Comparison of ENCODE assay signal across 29 cellular contexts in the genomic region with DNA sequence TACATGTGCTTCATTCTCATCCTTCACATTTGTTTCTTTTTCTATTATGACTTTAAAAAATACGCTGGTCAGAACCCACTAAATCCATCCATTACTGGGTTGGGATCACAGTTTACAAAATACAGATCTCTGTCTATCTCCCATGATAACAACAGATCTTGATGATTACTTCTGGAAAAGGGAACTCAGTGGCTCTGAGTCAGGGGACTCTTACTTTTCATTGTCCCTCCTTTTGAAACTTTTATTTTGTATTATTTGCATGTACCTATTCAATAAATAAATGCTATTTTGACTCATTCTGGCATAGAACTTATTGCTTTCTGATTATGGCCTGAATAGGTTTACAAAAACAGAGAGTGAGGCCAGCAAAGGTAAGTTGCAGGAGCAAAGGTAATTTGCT.
"Had no signal": no experiment of that assay in that cellular context is flagged by ENCODE, and none has a peak within 500 bp of the region (broad histone marks: within the 10 kb centered on the region; RNA-seq: fewer than 3 reads in every experiment).

No MANE protein-coding gene starts in this region.

- H3K4me1 Mint-ChIP-seq: mesothelial cell of epicardium; nephron progenitor cell; stimulated activated naive B cell treated with anti-CD40 and anti-IgM and Interleukin-4, amounts not matched to agents 10 μg/mL and 1 μg/mL and 100 μg/mL, for 72 hours had no signal

- H3K27ac ChIP-seq: epithelial cell of prostate, gastrocnemius medialis, prostate gland, right atrium auricular region, thoracic aorta, transverse colon, upper lobe of right lung, uterus had no signal

- H3K27ac Mint-ChIP-seq: endodermal cell; mesothelial cell of epicardium; naive B cell; nephron progenitor cell; stimulated activated naive B cell treated with anti-CD40 and anti-IgM and Interleukin-4, amounts not matched to agents 10 μg/mL and 1 μg/mL and 100 μg/mL, for 72 hours had no signal

- H3K36me3 ChIP-seq: gastrocnemius medialis, prostate gland, right atrium auricular region, thoracic aorta, transverse colon, upper lobe of right lung, uterus had no signal

- H3K4me2 ChIP-seq: smooth muscle cell had no signal

- ATAC-seq: esophagus mucosa; gastrocnemius medialis; left lobe of liver; sciatic nerve; stimulated activated naive B cell treated with anti-CD40 and anti-IgM and Interleukin-4, amounts not matched to agents 10 μg/mL and 1 μg/mL and 100 μg/mL, for 72 hours; upper lobe of right lung had no signal

- H3K36me3 Mint-ChIP-seq: mesothelial cell of epicardium; naive B cell; stimulated activated naive B cell treated with anti-CD40 and anti-IgM and Interleukin-4, amounts not matched to agents 10 μg/mL and 1 μg/mL and 100 μg/mL, for 72 hours had no signal

- H3K4me3 Mint-ChIP-seq: endodermal cell; mesothelial cell of epicardium; naive B cell; nephron progenitor cell; stimulated activated naive B cell treated with anti-CD40 and anti-IgM and Interleukin-4, amounts not matched to agents 10 μg/mL and 1 μg/mL and 100 μg/mL, for 72 hours had no signal

- H3K27me3 ChIP-seq: gastrocnemius medialis, right atrium auricular region, transverse colon, uterus had no signal

- DNase-seq: cerebellar nuclear complex; cortex of kidney; effector CD4-positive, alpha-beta T cell; endodermal cell; foreskin fibroblast; gastrocnemius medialis; head of caudate nucleus; kidney; mesenchymal stem cell; mucosa of descending colon; naive B cell; nephron progenitor cell; nucleus accumbens; stimulated activated CD4-positive, alpha-beta T cell treated with anti-CD3 and anti-CD28 coated beads, Interleukin-2, amount 100 ng/mL, for 24 hours; stimulated activated CD4-positive, alpha-beta T cell treated with anti-CD3 and anti-CD28 coated beads, Interleukin-4, amount 100 ng/mL, for 4 hours; stimulated activated naive B cell treated with anti-CD40 and anti-IgM and Interleukin-4, amounts not matched to agents 10 μg/mL and 1 μg/mL and 100 μg/mL, for 72 hours; substantia nigra; transverse colon; upper lobe of right lung; uterus had no signal

- H3K4me1 ChIP-seq: gastrocnemius medialis, prostate gland, right atrium auricular region, transverse colon, upper lobe of right lung, uterus had no signal

- H3K9me3 ChIP-seq: gastrocnemius medialis, mucosa of descending colon, prostate gland, right atrium auricular region, thoracic aorta, transverse colon, upper lobe of right lung, uterus had no signal

- H3K4me3 ChIP-seq: gastrocnemius medialis, mucosa of descending colon, prostate gland, right atrium auricular region, smooth muscle cell, thoracic aorta, transverse colon, upper lobe of right lung, uterus had no signal
